In genomic region chr1:38088366-38088765, GRCh38 we compare ENCODE assay signal across 17 cellular contexts. TPM values are rescaled to one million over a fixed set of nuclear protein-coding genes. Genes with fewer than 3 reads are reported as not detected.
DNase-seq lines count a peak whose midpoint lies in the region; ATAC-seq and TF ChIP-seq lines count a peak whose summit lies in the region.
"Had no signal": no experiment of that assay in that cellular context is flagged by ENCODE, and none has a peak within 500 bp of the region (broad histone marks: within the 10 kb centered on the region; RNA-seq: fewer than 3 reads in every experiment).

No MANE protein-coding gene starts in this region.

- H3K36me3 ChIP-seq in DND-41 (ENCODE audit: insufficient read depth, low read length): no peaks in the 10 kb centered on the region
- H3K36me3 ChIP-seq: heart right ventricle, right atrium auricular region, tibial nerve had no signal

- 0 out of 3 replicates have a peak, but pooled peaks have one; percentile 31 for ATAC-seq in DND-41 (ENCODE audit: insufficient read depth, low read depth)
- no peak for ATAC-seq in GM19023 (IDR thresholded peaks at IDR 0.05; ENCODE audit: unreplicated experiment)
- ATAC-seq in T-cell (replicated peaks in 1 of 4): no peak
- ATAC-seq: activated CD8-positive, alpha-beta T cell treated with anti-CD3 and anti-CD28 coated beads for 36 hours; CD8-positive, alpha-beta T cell; heart right ventricle had no signal

- no peaks in the 10 kb centered on the region for H3K27me3 Mint-ChIP-seq in neural crest cell (ENCODE audit: low read depth)
- peaks cover 28 to 37% of the 10 kb centered on the region in 2 donors for H3K27me3 Mint-ChIP-seq in T-cell

- H3K9me3 ChIP-seq in DND-41 (ENCODE audit: insufficient read depth, low read length, severe bottlenecking): no peaks in the 10 kb centered on the region
- H3K9me3 ChIP-seq: heart right ventricle, right atrium auricular region, tibial nerve had no signal

- H3K4me1 Mint-ChIP-seq in neural crest cell (peaks cover 65% of the 10 kb centered on the region), T-cell (no peaks in the 10 kb centered on the region)
- H3K4me1 Mint-ChIP-seq: IgD-negative memory B cell had no signal

- no peak overlapping the region for H3K4me3 ChIP-seq in DND-41 (ENCODE audit: low read depth in 1 of 2, low read length in 2 of 2)
- H3K4me3 ChIP-seq in NB4 (ENCODE audit: low read depth, low read length): no peak overlapping the region
- H3K4me3 ChIP-seq: heart right ventricle, right atrium auricular region, SK-N-MC, tibial nerve had no signal

- H3K4me1 ChIP-seq in DND-41 (ENCODE audit: insufficient read depth, low read length): no peaks in the 10 kb centered on the region
- H3K4me1 ChIP-seq: right atrium auricular region had no signal

- DNase-seq in DND-41 (no peak), NB4 (ENCODE audit: low read depth) (peak; percentile 19), SK-N-DZ (ENCODE audit: low spot score) (peak; percentile 21), neural crest cell (ENCODE audit: low read depth, low spot score) (no peak), T-cell (no peak)
- DNase-seq in stimulated activated CD4-positive, alpha-beta T cell treated with anti-CD3 and anti-CD28 coated beads, Interleukin-12 subunit alpha, Interleukin-12 subunit beta, amount 100 ng/mL, for 4 hours: no peak
- DNase-seq: activated CD8-positive, alpha-beta T cell treated with anti-CD3 and anti-CD28 coated beads for 36 hours; aorta; CD8-positive, alpha-beta T cell; heart right ventricle; kidney; stimulated activated CD4-positive, alpha-beta T cell treated with anti-CD3 and anti-CD28 coated beads, Interleukin-4, amount 100 ng/mL, for 24 hours had no signal

- H3K27me3 ChIP-seq in DND-41 (ENCODE audit: insufficient read depth, low read length, poor library complexity): peaks cover 6% of the 10 kb centered on the region
- H3K27me3 ChIP-seq: right atrium auricular region, tibial nerve had no signal

- H3K4me2 ChIP-seq in DND-41 (ENCODE audit: insufficient read depth, low read length): no peak overlapping the region

- CTCF ChIA-PET in T-cell (lab: Charles Lee): no interaction called here

- no peaks in the 10 kb centered on the region for H3K79me2 ChIP-seq in DND-41 (ENCODE audit: insufficient read depth, low read length)

- POLR2A ChIA-PET in T-cell (lab: Charles Lee): no interaction called here

- H3K9me3 Mint-ChIP-seq in neural crest cell (no peaks in the 10 kb centered on the region), T-cell (no peaks in the 10 kb centered on the region)
- H3K9me3 Mint-ChIP-seq: activated CD8-positive, alpha-beta T cell treated with anti-CD3 and anti-CD28 coated beads for 36 hours; CD8-positive, alpha-beta T cell; IgD-negative memory B cell had no signal

- peaks cover 6% of the 10 kb centered on the region; the same call in 1 of the 2 replicates for H4K20me1 ChIP-seq in DND-41 (ENCODE audit: insufficient read depth, low read length)

- no peak for TF ChIP-seq POLR2A in NB4 (IDR thresholded peaks at IDR 0.05; ENCODE audit: extremely low read depth, insufficient read length)

- no peak overlapping the region for H2AFZ ChIP-seq in DND-41 (ENCODE audit: low read depth, low read length)

- H3K27ac Mint-ChIP-seq in neural crest cell (ENCODE audit: unreplicated experiment): peak overlapping the region; percentile 90
- H3K27ac Mint-ChIP-seq in T-cell: no peak overlapping the region
- H3K27ac Mint-ChIP-seq: activated CD8-positive, alpha-beta T cell treated with anti-CD3 and anti-CD28 coated beads for 36 hours; CD8-positive, alpha-beta T cell; IgD-negative memory B cell had no signal

- no peak overlapping the region for H3K9ac ChIP-seq in DND-41 (ENCODE audit: low read depth, low read length)

- TF ChIP-seq CTCF in DND-41 (IDR thresholded peaks at IDR 0.05; ENCODE audit: borderline replicate concordance, extremely low read depth, low read length, poor library complexity, severe bottlenecking) (no peak), NB4 (IDR thresholded peaks at IDR 0.05; ENCODE audit: low read depth, low read length) (no peak), neural crest cell (conservative IDR thresholded peaks at IDR 0.05) (no peak)

- H3K4me3 Mint-ChIP-seq in neural crest cell: peak overlapping the region; percentile 21
- no peak overlapping the region for H3K4me3 Mint-ChIP-seq in T-cell
- H3K4me3 Mint-ChIP-seq: activated CD8-positive, alpha-beta T cell treated with anti-CD3 and anti-CD28 coated beads for 36 hours; CD8-positive, alpha-beta T cell; IgD-negative memory B cell had no signal

- H3K36me3 Mint-ChIP-seq in neural crest cell (ENCODE audit: low read depth) (no peaks in the 10 kb centered on the region), T-cell (no peaks in the 10 kb centered on the region)
- H3K36me3 Mint-ChIP-seq: CD8-positive, alpha-beta T cell; IgD-negative memory B cell had no signal

- H3K27ac ChIP-seq in DND-41 (ENCODE audit: low read length): no peak overlapping the region
- H3K27ac ChIP-seq: heart right ventricle, right atrium auricular region, SK-N-MC, tibial nerve had no signal

RNA-seq across cellular contexts. Expression of gene POU3F1, which starts 41.8 kb away (rescaled TPM):
- polyA plus RNA-seq in SK-N-DZ (2014; cell fraction: cytosol; rRNA removed): 0.96 and 1.3 TPM in 2 replicates
- 0.52 and 0.62 TPM in 2 replicates for polyA plus RNA-seq in SK-N-DZ (2014; cell fraction: nucleus; rRNA removed)
- total RNA-seq in neural crest cell (10.7 and 12.1 TPM in 2 replicates), T-cell (under 1 TPM; 0.28 to 0.72 (median 0.64) TPM)
- total RNA-seq: kidney, right atrium auricular region had no signal
- polyA plus RNA-seq: aorta, IgD-negative memory B cell had no signal

Comparison
In these comparisons a context has a peak if more than half of its experiments do, and no peak if none do; other contexts are left out.
1. DNase-seq: peak in NB4 (single experiment) and SK-N-DZ (single experiment); none in DND-41 (single experiment), neural crest cell (single experiment), T-cell (0 of 34) and stimulated activated CD4-positive, alpha-beta T cell treated with anti-CD3 and anti-CD28 coated beads, Interleukin-12 subunit alpha, Interleukin-12 subunit beta, amount 100 ng/mL, for 4 hours (single experiment).